In the genomic region with DNA sequence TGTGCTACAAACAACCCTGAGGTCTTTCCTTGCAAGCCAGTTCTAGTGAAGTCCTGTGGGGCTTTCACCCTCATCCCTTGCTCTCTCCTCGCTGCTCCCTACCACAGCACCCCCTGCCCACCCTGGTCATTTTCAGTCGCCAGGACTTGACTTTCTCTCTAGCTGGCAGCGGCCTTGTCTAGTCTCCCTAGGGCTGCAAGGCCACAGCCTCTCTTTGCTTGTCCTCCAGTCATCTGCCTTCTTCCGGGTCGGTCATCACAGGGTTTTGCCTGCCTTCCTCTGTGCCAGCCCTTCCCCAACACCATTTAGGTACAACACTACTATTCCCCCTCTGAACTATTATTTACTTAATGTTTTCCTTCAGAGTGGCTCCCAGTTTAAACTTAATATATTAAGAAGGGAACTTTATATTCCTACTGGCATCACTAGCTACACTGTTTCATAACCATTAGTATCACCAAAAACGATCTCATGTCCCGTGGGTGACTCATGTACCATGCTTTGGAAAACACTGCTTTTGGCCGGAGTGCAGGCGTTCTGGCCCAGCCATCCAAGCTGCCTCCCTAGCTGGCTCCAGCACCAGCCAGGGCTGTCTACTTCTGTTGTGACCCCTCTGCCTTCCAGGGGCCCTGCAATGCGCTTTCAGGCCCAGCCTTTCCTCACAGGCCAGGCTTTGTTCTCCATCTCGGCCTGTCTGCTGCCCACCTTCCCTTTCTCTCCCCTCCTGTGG, we compare ENCODE assay signal across 9 cellular contexts. TPM values are rescaled to one million over a fixed set of nuclear protein-coding genes. Genes with fewer than 3 reads are reported as not detected.
DNase-seq lines count a peak whose midpoint lies in the region; ATAC-seq, FAIRE-seq and TF ChIP-seq lines count a peak whose summit lies in the region.
"Had no signal": no experiment of that assay in that cellular context is flagged by ENCODE, and none has a peak within 500 bp of the region (broad histone marks: within the 10 kb centered on the region; RNA-seq: fewer than 3 reads in every experiment).

No MANE protein-coding gene starts in this region.

- no peak for FAIRE-seq in RCC 7860 (lab: Jason Lieb, UNC)
- FAIRE-seq: TTC549 had no signal

- no peak overlapping the region for H3K4me3 ChIP-seq in right cardiac atrium (ENCODE audit: low read length)
- no peak overlapping the region for H3K4me3 ChIP-seq in suprapubic skin

- H3K4me1 ChIP-seq in right cardiac atrium (ENCODE audit: control insufficient read depth, insufficient read depth, low read length), result peaks cover 4% of the 10 kb centered on the region
- H3K4me1 ChIP-seq in suprapubic skin, result peaks cover 15% of the 10 kb centered on the region

- peak; percentile 72 for DNase-seq in GM04504 (ENCODE audit: low read depth)
- peak; percentile 85 for DNase-seq in astrocyte of the hippocampus (ENCODE audit: low read depth, low spot score)
- peak in 1 of 3 donors; percentile 40 for DNase-seq in right cardiac atrium
- no peak for DNase-seq in suprapubic skin (ENCODE audit: low spot score in 2 of 2)
- no peak for DNase-seq in NCI-H1105 (lab: John Stamatoyannopoulos, UW)
- no peak for DNase-seq in stimulated activated CD4-positive, alpha-beta T cell treated with anti-CD3 and anti-CD28 coated beads, Interleukin-2, amount 100 ng/mL, for 48 hours
- DNase-seq in RCC 7860 (ENCODE audit: low spot score), result no peak

- intact Hi-C loops in right cardiac atrium (cut with DNase I), result no loop called here

- H3K27me3 ChIP-seq in right cardiac atrium (ENCODE audit: control insufficient read depth, insufficient read depth) (no peaks in the 10 kb centered on the region), suprapubic skin (no peaks in the 10 kb centered on the region)

- TF ChIP-seq POLR2A in suprapubic skin (IDR thresholded peaks at IDR 0.05), result no peak

- WGBS in right cardiac atrium, result 76% methylated on average over 11 of the region's 11 CpGs
- 53% methylated on average over 11 of the region's 11 CpGs for WGBS in suprapubic skin

- H3K27ac ChIP-seq in right cardiac atrium (ENCODE audit: low read length) (no peak overlapping the region), suprapubic skin (peak overlapping the region; percentile 36)

- ATAC-seq in right cardiac atrium (peak; percentile 64 to 74), HG03442 (IDR thresholded peaks at IDR 0.05; ENCODE audit: unreplicated experiment) (no peak)

- no peak for TF ChIP-seq CTCF in suprapubic skin (IDR thresholded peaks at IDR 0.05)

- TF ChIP-seq EP300 in suprapubic skin (IDR thresholded peaks at IDR 0.05), result no peak

- H3K36me3 ChIP-seq in suprapubic skin, result peaks cover 6% of the 10 kb centered on the region

- H3K9me3 ChIP-seq in right cardiac atrium (ENCODE audit: control insufficient read depth, low read length) (no peaks in the 10 kb centered on the region), suprapubic skin (no peaks in the 10 kb centered on the region)

RNA-seq across cellular contexts. Expression of a gene that starts 21.4 kb away (rescaled TPM):
- total RNA-seq in right cardiac atrium (10 to 100 TPM; 17.6 to 29.4 (median 23.0) TPM), suprapubic skin (10 to 100 TPM; 10.8 to 16.3 (median 12.1) TPM)
- polyA plus RNA-seq in right cardiac atrium, result 20.3 TPM

Comparison
In these comparisons a context has a peak if more than half of its experiments do, and no peak if none do; other contexts are left out.
1. DNase-seq: peak in GM04504 (single experiment) and astrocyte of the hippocampus (single experiment); none in suprapubic skin (0 of 2), NCI-H1105 (single experiment), stimulated activated CD4-positive, alpha-beta T cell treated with anti-CD3 and anti-CD28 coated beads, Interleukin-2, amount 100 ng/mL, for 48 hours (0 of 2) and RCC 7860 (single experiment).